ENCODE assay signal across 8 cellular contexts in the genomic region with DNA sequence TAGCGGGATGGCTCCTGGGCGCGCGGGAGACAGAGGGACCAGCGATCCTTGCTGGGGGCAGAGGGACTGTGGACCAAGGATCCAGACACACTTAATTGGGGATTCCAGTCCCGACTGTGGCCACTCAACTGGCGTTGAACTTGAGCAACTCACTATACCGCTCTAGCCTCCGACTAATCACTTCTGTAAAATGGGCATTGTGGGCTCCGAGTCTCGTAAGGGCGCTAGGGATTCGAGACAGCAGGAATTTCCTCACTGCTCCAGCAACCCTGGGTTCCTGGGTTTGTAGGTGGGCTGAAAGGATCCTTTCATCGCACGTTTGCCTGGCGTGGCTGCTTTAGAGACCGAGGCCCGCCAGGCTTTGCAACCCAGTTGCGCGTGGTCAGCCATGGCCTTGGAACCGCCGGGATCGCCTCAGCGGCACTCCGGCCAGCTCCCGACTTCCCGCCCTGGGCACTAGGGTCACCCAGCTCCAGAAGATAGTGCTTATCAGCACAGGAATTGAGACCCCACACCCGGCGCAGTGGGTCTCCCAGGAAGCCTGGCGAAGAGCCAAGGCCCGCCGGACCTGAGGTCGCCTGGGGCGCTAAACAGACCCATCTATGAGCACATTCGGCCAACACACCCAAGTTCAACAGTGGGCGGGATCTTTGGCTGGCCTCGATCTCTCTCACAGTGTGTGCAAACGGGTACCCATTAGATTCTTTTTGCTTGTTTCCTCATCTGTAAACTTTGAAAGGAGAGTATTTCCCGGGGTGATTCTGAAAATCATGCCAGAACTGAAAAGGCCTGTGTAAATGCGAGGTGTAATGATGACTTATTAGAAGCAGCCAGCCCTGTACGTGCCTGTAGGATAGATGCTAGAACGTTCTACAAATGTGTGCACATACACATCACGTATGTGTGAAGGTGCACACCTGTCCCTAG. TPM values are rescaled to one million over a fixed set of nuclear protein-coding genes. Genes with fewer than 3 reads are reported as not detected.
DNase-seq lines count a peak whose midpoint lies in the region; ATAC-seq and TF ChIP-seq lines count a peak whose summit lies in the region.

No MANE protein-coding gene starts in this region.

- no peaks in the 10 kb centered on the region for H3K9me3 ChIP-seq in stomach

- peaks cover 91% of the 10 kb centered on the region for H3K27me3 Mint-ChIP-seq in activated CD8-positive, alpha-beta memory T cell treated with anti-CD3 and anti-CD28 coated beads, Interleukin-2, amount 10 ng/mL, durations not matched to agents 7 days and 5 days
- peaks cover 38% of the 10 kb centered on the region for H3K27me3 Mint-ChIP-seq in activated naive CD8-positive, alpha-beta T cell
- peaks cover 16 to 47% (median 30%) of the 10 kb centered on the region in 3 donors for H3K27me3 Mint-ChIP-seq in immature natural killer cell (ENCODE audit: low read depth in 3 of 3)

- TF ChIP-seq CTCF in stomach (IDR thresholded peaks at IDR 0.05) = no peak

- H3K27ac ChIP-seq in stomach = no peak overlapping the region

- no peak for DNase-seq in activated CD8-positive, alpha-beta memory T cell treated with anti-CD3 and anti-CD28 coated beads, Interleukin-2, amount 10 ng/mL, durations not matched to agents 7 days and 5 days
- no peak for DNase-seq in activated CD8-positive, alpha-beta memory T cell treated with anti-CD3 and anti-CD28 coated beads, Interleukin-2, amount 50 U/mL, for 4 hours
- DNase-seq in immature natural killer cell = no peak
- no peak for DNase-seq in stomach
- DNase-seq in islet precursor cell = no peak

- no peak for TF ChIP-seq EP300 in stomach (IDR thresholded peaks at IDR 0.05)

- H3K4me1 ChIP-seq in stomach = peaks cover 39 to 46% (median 44%) of the 10 kb centered on the region in 4 donors

- peaks cover 1% of the 10 kb centered on the region for H3K36me3 Mint-ChIP-seq in activated CD8-positive, alpha-beta memory T cell treated with anti-CD3 and anti-CD28 coated beads, Interleukin-2, amount 10 ng/mL, durations not matched to agents 7 days and 5 days
- no peaks in the 10 kb centered on the region for H3K36me3 Mint-ChIP-seq in activated naive CD8-positive, alpha-beta T cell
- no peaks in the 10 kb centered on the region for H3K36me3 Mint-ChIP-seq in immature natural killer cell

- intact Hi-C loops in stomach (cut with DNase I; ENCODE audit: low total_unique reads) = loop anchor here (10.0 kb wide), 1 partner anchor 388 kb away; no protein-coding TSS in a partner anchor

- H3K9me3 Mint-ChIP-seq in activated CD8-positive, alpha-beta memory T cell treated with anti-CD3 and anti-CD28 coated beads, Interleukin-2, amount 10 ng/mL, durations not matched to agents 7 days and 5 days (ENCODE audit: low read depth) = no peaks in the 10 kb centered on the region
- H3K9me3 Mint-ChIP-seq in activated naive CD8-positive, alpha-beta T cell (ENCODE audit: low read depth) = no peaks in the 10 kb centered on the region
- H3K9me3 Mint-ChIP-seq in immature natural killer cell = peaks cover 0 to 2% (median 0%) of the 10 kb centered on the region in 6 donors

- H3K4me3 Mint-ChIP-seq in activated CD8-positive, alpha-beta memory T cell treated with anti-CD3 and anti-CD28 coated beads, Interleukin-2, amount 10 ng/mL, durations not matched to agents 7 days and 5 days = peak overlapping the region; percentile 52
- H3K4me3 Mint-ChIP-seq in activated naive CD8-positive, alpha-beta T cell = peak overlapping the region; percentile 49
- H3K4me3 Mint-ChIP-seq in immature natural killer cell = peak overlapping the region in 4 of 5 donors; percentile 12 to 71 (median 68)

- no peaks in the 10 kb centered on the region for H3K36me3 ChIP-seq in stomach

- peaks cover 24% of the 10 kb centered on the region for H3K4me1 Mint-ChIP-seq in activated CD8-positive, alpha-beta memory T cell treated with anti-CD3 and anti-CD28 coated beads, Interleukin-2, amount 10 ng/mL, durations not matched to agents 7 days and 5 days
- H3K4me1 Mint-ChIP-seq in activated naive CD8-positive, alpha-beta T cell (ENCODE audit: low read depth) = peaks cover 29% of the 10 kb centered on the region
- H3K4me1 Mint-ChIP-seq in immature natural killer cell = peaks cover 38 to 46% of the 10 kb centered on the region in 2 donors

- peak overlapping the region; percentile 9 for H3K27ac Mint-ChIP-seq in activated CD8-positive, alpha-beta memory T cell treated with anti-CD3 and anti-CD28 coated beads, Interleukin-2, amount 10 ng/mL, durations not matched to agents 7 days and 5 days
- H3K27ac Mint-ChIP-seq in activated naive CD8-positive, alpha-beta T cell = no peak overlapping the region
- no peak overlapping the region for H3K27ac Mint-ChIP-seq in immature natural killer cell

- TF ChIP-seq POLR2A in stomach (IDR thresholded peaks at IDR 0.05) = no peak

- ATAC-seq in activated CD8-positive, alpha-beta memory T cell treated with anti-CD3 and anti-CD28 coated beads, Interleukin-2, amount 10 ng/mL, durations not matched to agents 7 days and 5 days = no peak
- ATAC-seq in GM18909 (IDR thresholded peaks at IDR 0.05; ENCODE audit: poor library complexity, unreplicated experiment) = no peak
- no peak for ATAC-seq in GM18517 (IDR thresholded peaks at IDR 0.05; ENCODE audit: unreplicated experiment)

- H3K4me3 ChIP-seq in stomach = peak overlapping the region; percentile 23 to 47 (median 36)

- 8 to 11% (median 10%) methylated on average over 26 to 43 of the region's 43 CpGs for WGBS in stomach, 5 donors

- CTCF ChIA-PET in activated CD8-positive, alpha-beta memory T cell treated with anti-CD3 and anti-CD28 coated beads, Interleukin-2, amount 10 ng/mL, durations not matched to agents 7 days and 5 days (lab: Charles Lee) = interaction anchor here (0.8 to 4.6 kb wide), 22 partner anchors 10 to 514 kb away, joined by 3 to 48 read pairs (median 4); partner anchors contain the start of genes CEP70, FOXL2 and FOXL2NB

- peaks cover 44 to 77% (median 73%) of the 10 kb centered on the region in 3 donors for H3K27me3 ChIP-seq in stomach

RNA-seq across cellular contexts. Expression of gene FOXL2, which starts 9.9 kb away (rescaled TPM):
- under 1 TPM in 1 of 2 experiments, not detected in 1; 0.14 TPM for total RNA-seq in activated CD8-positive, alpha-beta memory T cell treated with anti-CD3 and anti-CD28 coated beads, Interleukin-2, amount 10 ng/mL, durations not matched to agents 7 days and 5 days
- polyA plus RNA-seq in immature natural killer cell = not detected
- not detected for total RNA-seq in stomach
- polyA plus RNA-seq in stomach = not detected

RNA-seq across cellular contexts. Expression of gene FOXL2NB, which starts 10.0 kb away (rescaled TPM):
- not detected for total RNA-seq in activated CD8-positive, alpha-beta memory T cell treated with anti-CD3 and anti-CD28 coated beads, Interleukin-2, amount 10 ng/mL, durations not matched to agents 7 days and 5 days
- polyA plus RNA-seq in immature natural killer cell (not detected), stomach (under 1 TPM in 1 of 3 donors, not detected in 2; 0.03 TPM)
- total RNA-seq in stomach = not detected
